ENCODE assay signal across 8 cellular contexts in genomic region chr2:231786177-231786916, GRCh38. TPM values are rescaled to one million over a fixed set of nuclear protein-coding genes. Genes with fewer than 3 reads are reported as not detected.
DNase-seq lines count a peak whose midpoint lies in the region; ATAC-seq and TF ChIP-seq lines count a peak whose summit lies in the region.

Gene COPS7B, plus strand, starts transcription at chr2:231786445. Its CDS starts 2,126 bp downstream, at chr2:231788571.

- peaks cover 4% of the 10 kb centered on the region for H3K27me3 Mint-ChIP-seq in neural progenitor cell (ENCODE audit: insufficient read depth, low read depth)

- peaks cover 38% of the 10 kb centered on the region for H3K4me1 Mint-ChIP-seq in neural progenitor cell

- peaks cover 26% of the 10 kb centered on the region for H4K20me1 ChIP-seq in neural progenitor cell (ENCODE audit: low read depth)

- H3K27me3 ChIP-seq in foreskin keratinocyte (no peaks in the 10 kb centered on the region), neural progenitor cell (no peaks in the 10 kb centered on the region)

- TF ChIP-seq CTCF in foreskin keratinocyte (conservative IDR thresholded peaks at IDR 0.05) (peak; percentile 72), neural progenitor cell (IDR thresholded peaks at IDR 0.05) (peak; percentile 74)

- H3K79me2 ChIP-seq in neural progenitor cell (ENCODE audit: low read depth), result peaks cover 90% of the 10 kb centered on the region

- no peak within 1 kb of the TSS for H3K27ac ChIP-seq in foreskin keratinocyte
- peak within 1 kb of the TSS; percentile 92 for H3K27ac ChIP-seq in neural progenitor cell

- ATAC-seq in foreskin keratinocyte, result peak; percentile 68

- H3K4me3 ChIP-seq in neural progenitor cell, result peak within 1 kb of the TSS; percentile 90

- H3K4me1 ChIP-seq in foreskin keratinocyte (peaks cover 8% of the 10 kb centered on the region), neural progenitor cell (peaks cover 28% of the 10 kb centered on the region)

- DNase-seq in Daoy (ENCODE audit: low read depth) (peak; percentile 84), GOT3 (lab: John Stamatoyannopoulos, UW) (peak; percentile 28), M059J (ENCODE audit: low read depth) (peak; percentile 65), SIG-M5 treated with dmso at 0.1 percent for 504 hours (lab: John Stamatoyannopoulos, UW; ENCODE audit: unreplicated experiment) (peak; percentile 93), activated gamma-delta T cell treated with Interleukin-2 at 50 U/mL for 16 hours (peak; percentile 78), foreskin keratinocyte (peak; percentile 45 to 68), neural progenitor cell (ENCODE audit: low spot score) (peak; percentile 93), stromal cell of bone marrow (ENCODE audit: low read depth) (peak; percentile 46)

- H2AFZ ChIP-seq in neural progenitor cell (replicated peaks), result peak within 1 kb of the TSS; percentile 89

- peaks cover 7% of the 10 kb centered on the region for H3K36me3 ChIP-seq in neural progenitor cell

- H3K36me3 Mint-ChIP-seq in neural progenitor cell, result peaks cover 4% of the 10 kb centered on the region

- H3K9me3 ChIP-seq in neural progenitor cell (ENCODE audit: low read depth), result no peaks in the 10 kb centered on the region

- peaks cover 27% of the 10 kb centered on the region for H3F3A ChIP-seq in neural progenitor cell (ENCODE audit: low read depth)

- peak within 1 kb of the TSS; percentile 89 for H3K4me3 Mint-ChIP-seq in neural progenitor cell

- H3K4me2 ChIP-seq in neural progenitor cell, result peak within 1 kb of the TSS; percentile 97

- H3K27ac Mint-ChIP-seq in neural progenitor cell, result peak within 1 kb of the TSS; percentile 99

- peak within 1 kb of the TSS; percentile 78 for H3K9ac ChIP-seq in neural progenitor cell

- no peaks in the 10 kb centered on the region for H3K9me3 Mint-ChIP-seq in neural progenitor cell

RNA-seq across cellular contexts. Expression of gene COPS7B, which starts in this region (rescaled TPM):
- total RNA-seq in Daoy (2014; rRNA removed; shearing (Covaris generic)), result 25.2 and 30.6 TPM in 2 replicates
- total RNA-seq in M059J (2014; rRNA removed; shearing (Covaris generic)), result 15.5 and 20.8 TPM in 2 replicates
- total RNA-seq in foreskin keratinocyte (28.6 and 29.1 TPM in 2 replicates), neural progenitor cell (ENCODE audit: low replicate concordance) (56.1 and 63.3 TPM in 2 replicates)
- polyA plus RNA-seq in foreskin keratinocyte, result 42.9 and 47.4 TPM in 2 replicates

Comparison
In these comparisons a context has a peak if more than half of its experiments do, and no peak if none do; other contexts are left out.
1. DNase-seq: peak in every context shown above with its lines; median percentile 93 in SIG-M5 treated with dmso at 0.1 percent for 504 hours; 93 in neural progenitor cell; 84 in Daoy; 78 in activated gamma-delta T cell treated with Interleukin-2 at 50 U/mL for 16 hours; 65 in M059J; 56 in foreskin keratinocyte; 46 in stromal cell of bone marrow; 28 in GOT3.